19 cellular contexts compared by ENCODE assay signal in genomic region chr11:59040607-59041006, GRCh38. TPM values are rescaled to one million over a fixed set of nuclear protein-coding genes. Genes with fewer than 3 reads are reported as not detected.
"Had no signal": no experiment of that assay in that cellular context is flagged by ENCODE, and none has a peak within 500 bp of the region (broad histone marks: within the 10 kb centered on the region; RNA-seq: fewer than 3 reads in every experiment).

No MANE protein-coding gene starts in this region.

- H3K4me3 ChIP-seq: lower lobe of right lung, ovary, spleen had no signal

- H3K36me3 Mint-ChIP-seq: activated CD8-positive, alpha-beta memory T cell treated with anti-CD3 and anti-CD28 coated beads, Interleukin-2, amount 10 ng/mL, durations not matched to agents 7 days and 5 days; type B pancreatic cell had no signal

- H3K36me3 ChIP-seq: lower lobe of right lung, ovary, spleen, WERI-Rb-1 had no signal

- H3K27ac ChIP-seq: lower lobe of right lung, ovary, spleen, WERI-Rb-1 had no signal

- H3K4me1 Mint-ChIP-seq: activated CD8-positive, alpha-beta memory T cell treated with anti-CD3 and anti-CD28 coated beads, Interleukin-2, amount 10 ng/mL, durations not matched to agents 7 days and 5 days; activated naive CD8-positive, alpha-beta T cell treated with anti-CD3 and anti-CD28 coated beads, Interleukin-2, amount 50 U/mL, for 24 hours had no signal

- H3K9me3 Mint-ChIP-seq: activated naive CD4-positive, alpha-beta T cell treated with anti-CD3 and anti-CD28 coated beads for 36 hours; activated naive CD8-positive, alpha-beta T cell treated with anti-CD3 and anti-CD28 coated beads, Interleukin-2, amount 50 U/mL, for 24 hours; activated T-helper 2 cell treated with anti-CD3 and anti-CD28 coated beads, Interferon-gamma antibody, Interleukin-2, Interleukin-4, amounts not matched to agents 10 μg/mL and 5 μg/mL and 100 μg/mL, durations not matched to agents 14 hours and 24 hours and 36 hours; dendritic cell treated with granulocyte-macrophage colony-stimulating factor and Interleukin-4, amounts not matched to agents 40 ng/mL and 50 ng/mL, for 4 days; effector memory CD8-positive, alpha-beta T cell; stimulated activated naive CD8-positive, alpha-beta T cell treated with anti-CD3 and anti-CD28 coated beads, Interleukin-15, Interleukin-2, amounts not matched to agents 100 ng/mL and 50 ng/mL, for 24 hours; type B pancreatic cell had no signal

- H3K4me1 ChIP-seq: lower lobe of right lung, spleen had no signal

- H3K27me3 Mint-ChIP-seq: dendritic cell treated with granulocyte-macrophage colony-stimulating factor and Interleukin-4, amounts not matched to agents 40 ng/mL and 50 ng/mL, for 4 days had no signal

- DNase-seq: activated CD4-positive, alpha-beta T cell treated with anti-CD3 and anti-CD28 coated beads, Interleukin-2, amount 50 U/mL, for 48 hours; activated CD8-positive, alpha-beta memory T cell treated with anti-CD3 and anti-CD28 coated beads, Interleukin-2, amount 10 ng/mL, durations not matched to agents 7 days and 5 days; activated naive CD4-positive, alpha-beta T cell treated with anti-CD3 and anti-CD28 coated beads for 36 hours; activated naive CD8-positive, alpha-beta T cell treated with anti-CD3 and anti-CD28 coated beads, Interleukin-2, amount 50 U/mL, for 24 hours; activated T-cell treated with anti-CD3 and anti-CD28 coated beads, Interleukin-2, amount 50 U/mL, for 1 hour; aorta; effector memory CD8-positive, alpha-beta T cell; foreskin melanocyte; lower lobe of right lung; ovary; spleen; T1000; WERI-Rb-1 had no signal

- H3K27ac Mint-ChIP-seq: activated CD8-positive, alpha-beta memory T cell treated with anti-CD3 and anti-CD28 coated beads, Interleukin-2, amount 10 ng/mL, durations not matched to agents 7 days and 5 days; activated naive CD4-positive, alpha-beta T cell treated with anti-CD3 and anti-CD28 coated beads for 36 hours; activated naive CD8-positive, alpha-beta T cell treated with anti-CD3 and anti-CD28 coated beads, Interleukin-2, amount 50 U/mL, for 24 hours; activated T-helper 2 cell treated with anti-CD3 and anti-CD28 coated beads, Interferon-gamma antibody, Interleukin-2, Interleukin-4, amounts not matched to agents 10 μg/mL and 5 μg/mL and 100 μg/mL, durations not matched to agents 14 hours and 24 hours and 36 hours; dendritic cell treated with granulocyte-macrophage colony-stimulating factor and Interleukin-4, amounts not matched to agents 40 ng/mL and 50 ng/mL, for 4 days; effector memory CD8-positive, alpha-beta T cell; stimulated activated naive CD8-positive, alpha-beta T cell treated with anti-CD3 and anti-CD28 coated beads, Interleukin-15, Interleukin-2, amounts not matched to agents 100 ng/mL and 50 ng/mL, for 24 hours; type B pancreatic cell had no signal

- H3K27me3 ChIP-seq: ovary, spleen had no signal

- H3K9me3 ChIP-seq: lower lobe of right lung, ovary had no signal

- ATAC-seq: activated CD8-positive, alpha-beta memory T cell treated with anti-CD3 and anti-CD28 coated beads, Interleukin-2, amount 10 ng/mL, durations not matched to agents 7 days and 5 days; activated naive CD8-positive, alpha-beta T cell treated with anti-CD3 and anti-CD28 coated beads, Interleukin-2, amount 50 U/mL, for 24 hours; effector memory CD8-positive, alpha-beta T cell; sciatic nerve had no signal

- H3K4me3 Mint-ChIP-seq: activated CD8-positive, alpha-beta memory T cell treated with anti-CD3 and anti-CD28 coated beads, Interleukin-2, amount 10 ng/mL, durations not matched to agents 7 days and 5 days; activated naive CD4-positive, alpha-beta T cell treated with anti-CD3 and anti-CD28 coated beads for 36 hours; activated naive CD8-positive, alpha-beta T cell treated with anti-CD3 and anti-CD28 coated beads, Interleukin-2, amount 50 U/mL, for 24 hours; dendritic cell treated with granulocyte-macrophage colony-stimulating factor and Interleukin-4, amounts not matched to agents 40 ng/mL and 50 ng/mL, for 4 days; effector memory CD8-positive, alpha-beta T cell; stimulated activated naive CD8-positive, alpha-beta T cell treated with anti-CD3 and anti-CD28 coated beads, Interleukin-15, Interleukin-2, amounts not matched to agents 100 ng/mL and 50 ng/mL, for 24 hours; type B pancreatic cell had no signal

RNA-seq across cellular contexts. Expression of gene GLYATL1B, which starts 45.5 kb away (rescaled TPM):
- total RNA-seq: activated CD8-positive, alpha-beta memory T cell treated with anti-CD3 and anti-CD28 coated beads, Interleukin-2, amount 10 ng/mL, durations not matched to agents 7 days and 5 days; activated naive CD4-positive, alpha-beta T cell treated with anti-CD3 and anti-CD28 coated beads for 36 hours; activated T-helper 2 cell treated with anti-CD3 and anti-CD28 coated beads, Interferon-gamma antibody, Interleukin-2, Interleukin-4, amounts not matched to agents 10 μg/mL and 5 μg/mL and 100 μg/mL, durations not matched to agents 14 hours and 24 hours and 36 hours; aorta; lower lobe of right lung; ovary; sciatic nerve; spleen; temporal lobe had no signal
